In genomic region chr14:105484069-105484996, GRCh38 we compare ENCODE assay signal across 9 cellular contexts. TPM values are rescaled to one million over a fixed set of nuclear protein-coding genes. Genes with fewer than 3 reads are reported as not detected.
DNase-seq lines count a peak whose midpoint lies in the region; TF ChIP-seq lines count a peak whose summit lies in the region.
"Had no signal": no experiment of that assay in that cellular context is flagged by ENCODE, and none has a peak within 500 bp of the region (broad histone marks: within the 10 kb centered on the region; RNA-seq: fewer than 3 reads in every experiment).

No MANE protein-coding gene starts in this region.

- peaks cover 44% of the 10 kb centered on the region for H3K36me3 Mint-ChIP-seq in Calu3 (ENCODE audit: insufficient read depth, unreplicated experiment)
- peaks cover 16% of the 10 kb centered on the region for H3K36me3 Mint-ChIP-seq in activated CD4-positive, alpha-beta memory T cell treated with anti-CD3 and anti-CD28 coated beads, Interleukin-2, amount 10 ng/mL, durations not matched to agents 7 days and 5 days (ENCODE audit: low read depth)

- H3K36me3 ChIP-seq in WERI-Rb-1, result no peaks in the 10 kb centered on the region; the same call in 1 of the 2 replicates

- H3K27ac ChIP-seq in skin epidermis, result peak overlapping the region in 18 of 21 experiments; percentile 7 to 99 (median 96)
- H3K27ac ChIP-seq in WERI-Rb-1, result no peak overlapping the region

- H3K27me3 ChIP-seq in WERI-Rb-1 (ENCODE audit: insufficient read depth, low read depth, severe bottlenecking), result no peaks in the 10 kb centered on the region

- BruUV-seq in Calu3 (replicated peaks; lab: Mats Ljungman, UMichigan), result no TSS peak

- no peaks in the 10 kb centered on the region for H3K9me3 Mint-ChIP-seq in Calu3 (ENCODE audit: low read depth, unreplicated experiment)
- no peaks in the 10 kb centered on the region for H3K9me3 Mint-ChIP-seq in activated CD4-positive, alpha-beta memory T cell treated with anti-CD3 and anti-CD28 coated beads, Interleukin-2, amount 10 ng/mL, durations not matched to agents 7 days and 5 days

- CTCF ChIA-PET in Calu3 (lab: Charles Lee), result no interaction called here
- CTCF ChIA-PET in activated CD4-positive, alpha-beta memory T cell treated with anti-CD3 and anti-CD28 coated beads, Interleukin-2, amount 10 ng/mL, durations not matched to agents 7 days and 5 days (lab: Charles Lee), result interaction anchor here (1.3 kb wide), 1 partner anchor 44 kb away, joined by 3 read pairs; no protein-coding TSS in a partner anchor

- no peak overlapping the region for H3K4me3 Mint-ChIP-seq in Calu3 (ENCODE audit: low read depth, unreplicated experiment)
- H3K4me3 Mint-ChIP-seq in activated CD4-positive, alpha-beta memory T cell treated with anti-CD3 and anti-CD28 coated beads, Interleukin-2, amount 10 ng/mL, durations not matched to agents 7 days and 5 days, result no peak overlapping the region

- no peaks in the 10 kb centered on the region for H3K9me3 ChIP-seq in WERI-Rb-1 (ENCODE audit: severe bottlenecking)

- intact Hi-C loops in Calu3 (cut with micrococcal nuclease; ENCODE audit: unreplicated experiment), result no loop called here

- H3K27me3 Mint-ChIP-seq in Calu3 (ENCODE audit: unreplicated experiment), result no peaks in the 10 kb centered on the region
- peaks cover 10% of the 10 kb centered on the region for H3K27me3 Mint-ChIP-seq in activated CD4-positive, alpha-beta memory T cell treated with anti-CD3 and anti-CD28 coated beads, Interleukin-2, amount 10 ng/mL, durations not matched to agents 7 days and 5 days

- TF ChIP-seq CTCF in Calu3 (IDR thresholded peaks at IDR 0.05; ENCODE audit: unreplicated experiment) (no peak), WERI-Rb-1 (IDR thresholded peaks at IDR 0.05; ENCODE audit: low read depth, low read length) (no peak)

- peaks cover 28% of the 10 kb centered on the region for H3K4me1 Mint-ChIP-seq in Calu3 (ENCODE audit: low read depth, unreplicated experiment)
- H3K4me1 Mint-ChIP-seq in activated CD4-positive, alpha-beta memory T cell treated with anti-CD3 and anti-CD28 coated beads, Interleukin-2, amount 10 ng/mL, durations not matched to agents 7 days and 5 days, result peaks cover 60% of the 10 kb centered on the region

- POLR2A ChIA-PET in activated CD4-positive, alpha-beta memory T cell treated with anti-CD3 and anti-CD28 coated beads, Interleukin-2, amount 10 ng/mL, durations not matched to agents 7 days and 5 days (lab: Charles Lee), result no interaction called here

- DNase-seq in Calu3 (no peak), fibroblast of gingiva (ENCODE audit: low read depth) (peak; percentile 38), HT-29 (ENCODE audit: low spot score) (no peak), putamen (ENCODE audit: low spot score) (no peak), NCI-H1048 (lab: John Stamatoyannopoulos, UW) (no peak), WERI-Rb-1 (no peak)
- DNase-seq in activated CD4-positive, alpha-beta memory T cell treated with anti-CD3 and anti-CD28 coated beads, Interleukin-2, amount 10 ng/mL, durations not matched to agents 7 days and 5 days, result peak; percentile 54
- DNase-seq: NCI-H2171 had no signal

- peak overlapping the region; percentile 26 for H3K27ac Mint-ChIP-seq in Calu3 (ENCODE audit: unreplicated experiment)
- peak overlapping the region; percentile 32 for H3K27ac Mint-ChIP-seq in activated CD4-positive, alpha-beta memory T cell treated with anti-CD3 and anti-CD28 coated beads, Interleukin-2, amount 10 ng/mL, durations not matched to agents 7 days and 5 days

- no peak overlapping the region for H3K4me3 ChIP-seq in skin epidermis
- H3K4me3 ChIP-seq in WERI-Rb-1 (ENCODE audit: low read depth, low read length), result no peak overlapping the region

RNA-seq across cellular contexts. Expression of gene CRIP1, which starts 2.4 kb away (rescaled TPM):
- 7.1 and 13.2 TPM in 2 replicates for total RNA-seq in Calu3 (2022)
- 100 to 1,000 TPM; 875 to 883 TPM for total RNA-seq in activated CD4-positive, alpha-beta memory T cell treated with anti-CD3 and anti-CD28 coated beads, Interleukin-2, amount 10 ng/mL, durations not matched to agents 7 days and 5 days
- total RNA-seq in HT-29 (2014; rRNA removed; shearing (Covaris generic)), result 667 and 791 TPM in 2 replicates

RNA-seq across cellular contexts. Expression of gene TEDC1, which starts 6.7 kb away (rescaled TPM):
- total RNA-seq in Calu3 (2022), result 33.7 and 36.8 TPM in 2 replicates
- total RNA-seq in activated CD4-positive, alpha-beta memory T cell treated with anti-CD3 and anti-CD28 coated beads, Interleukin-2, amount 10 ng/mL, durations not matched to agents 7 days and 5 days, result 10 to 100 TPM; 44.1 to 47.0 TPM
- total RNA-seq in HT-29 (2014; rRNA removed; shearing (Covaris generic)), result 112 and 140 TPM in 2 replicates

RNA-seq across cellular contexts. Expression of gene CRIP2, which starts 9.7 kb away (rescaled TPM):
- total RNA-seq in Calu3 (2022), result 70.1 and 71.8 TPM in 2 replicates
- total RNA-seq in activated CD4-positive, alpha-beta memory T cell treated with anti-CD3 and anti-CD28 coated beads, Interleukin-2, amount 10 ng/mL, durations not matched to agents 7 days and 5 days, result 1 to 10 TPM; 1.8 to 1.9 TPM
- 267 and 274 TPM in 2 replicates for total RNA-seq in HT-29 (2014; rRNA removed; shearing (Covaris generic))

RNA-seq across cellular contexts. Expression of gene TMEM121, which starts 42.0 kb away (rescaled TPM):
- total RNA-seq in Calu3 (2022), result 0.38 and 0.42 TPM in 2 replicates
- 1 to 10 TPM; 9.6 TPM for total RNA-seq in activated CD4-positive, alpha-beta memory T cell treated with anti-CD3 and anti-CD28 coated beads, Interleukin-2, amount 10 ng/mL, durations not matched to agents 7 days and 5 days
- total RNA-seq in HT-29 (2014; rRNA removed; shearing (Covaris generic)), result 0.31 and 0.65 TPM in 2 replicates

Comparison
In these comparisons a context has a peak if more than half of its experiments do, and no peak if none do; other contexts are left out.
1. DNase-seq: peak in activated CD4-positive, alpha-beta memory T cell treated with anti-CD3 and anti-CD28 coated beads, Interleukin-2, amount 10 ng/mL, durations not matched to agents 7 days and 5 days (single experiment) and fibroblast of gingiva (single experiment); none in Calu3 (single experiment), HT-29 (single experiment), putamen (single experiment), NCI-H1048 (single experiment) and WERI-Rb-1 (single experiment).
2. RNA of gene CRIP1, which starts 2.4 kb away (total RNA-seq): 875 to 883 TPM in activated CD4-positive, alpha-beta memory T cell treated with anti-CD3 and anti-CD28 coated beads, Interleukin-2, amount 10 ng/mL, durations not matched to agents 7 days and 5 days and 667 to 791 TPM in HT-29; 7.1 to 13.2 TPM in Calu3; every median in the first group is over 10 times any median in the second.
3. RNA of gene CRIP2, which starts 9.7 kb away (total RNA-seq): 267 to 274 TPM in HT-29 and 70.1 to 71.8 TPM in Calu3; 1.8 to 1.9 TPM in activated CD4-positive, alpha-beta memory T cell treated with anti-CD3 and anti-CD28 coated beads, Interleukin-2, amount 10 ng/mL, durations not matched to agents 7 days and 5 days; every median in the first group is over 10 times any median in the second.